ENCODE assay signal across 25 cellular contexts in the genomic region with DNA sequence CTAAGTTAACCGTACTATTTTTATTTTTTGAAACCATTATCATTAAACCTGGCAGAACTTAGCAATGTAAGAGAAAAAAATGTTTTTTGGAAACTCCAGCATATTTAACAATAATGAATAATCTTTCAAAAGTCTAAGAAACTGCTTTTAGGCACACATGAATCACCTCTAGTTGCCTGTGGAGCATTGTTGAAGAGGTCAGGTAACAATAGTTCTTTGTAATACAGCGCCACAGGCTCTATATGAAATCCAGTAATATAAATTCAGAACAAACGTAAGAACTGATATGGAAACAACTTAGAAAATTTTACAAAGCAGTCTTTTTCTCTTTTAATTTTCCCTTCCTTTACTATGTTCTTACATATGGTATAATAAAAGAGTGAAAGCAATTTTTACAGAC.
"Had no signal": no experiment of that assay in that cellular context is flagged by ENCODE, and none has a peak within 500 bp of the region (broad histone marks: within the 10 kb centered on the region; RNA-seq: fewer than 3 reads in every experiment).

No MANE protein-coding gene starts in this region.

- ATAC-seq: naive thymus-derived CD8-positive, alpha-beta T cell; natural killer cell treated with Interleukin-12 subunit alpha and Interleukin-12 subunit beta and Interleukin-15 and Interleukin-18, amount 100 ng/mL, for 72 hours; pancreas; right cardiac atrium; right lobe of liver; stimulated activated effector memory CD8-positive, alpha-beta T cell treated with anti-CD3 and anti-CD28 coated beads, Interleukin-12 subunit alpha, Interleukin-12 subunit beta, amount 100 ng/mL, for 72 hours; stimulated activated naive B cell treated with anti-CD40 and anti-IgM and Interleukin-4, amounts not matched to agents 10 μg/mL and 1 μg/mL and 100 μg/mL, for 72 hours; upper lobe of right lung had no signal

- H3K27ac ChIP-seq: neutrophil, pancreas, prostate gland, right lobe of liver, sigmoid colon, stomach, thoracic aorta, thyroid gland, tibial nerve, upper lobe of right lung, uterus had no signal

- H3K27me3 ChIP-seq: neutrophil, pancreas, right lobe of liver, sigmoid colon, stomach, thyroid gland, tibial nerve, upper lobe of right lung, uterus had no signal

- H3K4me3 ChIP-seq: pancreas, prostate gland, right lobe of liver, sigmoid colon, stomach, thoracic aorta, thyroid gland, tibial nerve, upper lobe of right lung, uterus had no signal

- H3K4me1 ChIP-seq: prostate gland, right lobe of liver, sigmoid colon, stomach, tibial nerve, upper lobe of right lung, uterus had no signal

- H3K36me3 ChIP-seq: neutrophil, pancreas, prostate gland, right lobe of liver, sigmoid colon, thoracic aorta, thyroid gland, upper lobe of right lung, uterus had no signal

- DNase-seq: naive thymus-derived CD8-positive, alpha-beta T cell; nephron progenitor cell; nucleus accumbens; pancreas; right cardiac atrium; right lobe of liver; sigmoid colon; small intestine; stimulated activated CD4-positive, alpha-beta T cell treated with anti-CD3 and anti-CD28 coated beads, Interleukin-15, amount 100 ng/mL, for 24 hours; stimulated activated CD4-positive, alpha-beta T cell treated with anti-CD3 and anti-CD28 coated beads, Interleukin-2, amount 100 ng/mL, for 24 hours; stimulated activated CD4-positive, alpha-beta T cell treated with anti-CD3 and anti-CD28 coated beads, Interleukin-2, amount 100 ng/mL, for 48 hours; stimulated activated CD4-positive, alpha-beta T cell treated with anti-CD3 and anti-CD28 coated beads, Interleukin-4, amount 100 ng/mL, for 24 hours; stimulated activated naive B cell treated with anti-CD40 and anti-IgM and Interleukin-4, amounts not matched to agents 10 μg/mL and 1 μg/mL and 100 μg/mL, for 72 hours; stimulated activated naive CD4-positive, alpha-beta T cell treated with Interleukin-2 at 50 U/mL for 16 hours; stomach; thyroid gland; trophoblast cell; upper lobe of right lung; uterus had no signal

- H3K9me3 ChIP-seq: neutrophil, pancreas, prostate gland, right lobe of liver, sigmoid colon, stomach, thoracic aorta, thyroid gland, tibial nerve, upper lobe of right lung, uterus had no signal
